Comparison of ENCODE assay signal across 12 cellular contexts in genomic region chr7:40437936-40438634, GRCh38.
DNase-seq lines count a peak whose midpoint lies in the region; ATAC-seq, FAIRE-seq and TF ChIP-seq lines count a peak whose summit lies in the region.
"Had no signal": no experiment of that assay in that cellular context is flagged by ENCODE, and none has a peak within 500 bp of the region (broad histone marks: within the 10 kb centered on the region; RNA-seq: fewer than 3 reads in every experiment).

No MANE protein-coding gene starts in this region.

- no peaks in the 10 kb centered on the region for H3K36me3 ChIP-seq in GM23248 (ENCODE audit: low read depth)
- no peaks in the 10 kb centered on the region for H3K36me3 ChIP-seq in hepatocyte (replicated peaks; ENCODE audit: insufficient read depth, low read depth)

- H3K9me2 ChIP-seq in GM23248 (ENCODE audit: insufficient read depth) (no peaks in the 10 kb centered on the region), hepatocyte (replicated peaks; ENCODE audit: insufficient read depth) (no peaks in the 10 kb centered on the region)

- H2AFZ ChIP-seq in GM23248 (peak overlapping the region; percentile 49), hepatocyte (no peak overlapping the region)

- 41 to 45% methylated on average over 6 of the region's 6 CpGs for WGBS in GM23248 (ENCODE audit: low coverage in 1 of 2, low lambda C conversion rate in 2 of 2, missing lambda C conversion rate in 2 of 2), 2 experiments
- 94% methylated on average over 6 of the region's 6 CpGs for WGBS in hepatocyte (ENCODE audit: low lambda C conversion rate, missing lambda C conversion rate)

- in situ Hi-C loops in GM23248 (cut with MboI), result no loop called here

- H3K9me3 ChIP-seq in GM23248 (ENCODE audit: low read depth), result no peaks in the 10 kb centered on the region
- H3K9me3 ChIP-seq in hepatocyte (ENCODE audit: low read depth), result no peaks in the 10 kb centered on the region

- DNase-seq in GM23248, result peak; percentile 51
- DNase-seq in amniotic stem cell (lab: John Stamatoyannopoulos, UW), result peak; percentile 8
- DNase-seq in hepatocyte (ENCODE audit: low spot score), result no peak
- DNase-seq in urothelium cell line (ENCODE audit: low spot score), result peak; percentile 25
- no peak for DNase-seq in SW 1271 (lab: John Stamatoyannopoulos, UW)
- DNase-seq: activated CD4-positive, alpha-beta memory T cell treated with anti-CD3 and anti-CD28 coated beads for 36 hours; CD8-positive, alpha-beta T cell; GDM1; NCI-H2171 had no signal

- peaks cover 23% of the 10 kb centered on the region for H3K4me1 ChIP-seq in GM23248 (ENCODE audit: insufficient read depth)
- no peaks in the 10 kb centered on the region for H3K4me1 ChIP-seq in hepatocyte (ENCODE audit: insufficient read depth)

- H3K4me2 ChIP-seq in GM23248 (ENCODE audit: unreplicated experiment), result peak overlapping the region; percentile 61
- no peak overlapping the region for H3K4me2 ChIP-seq in hepatocyte

- H3K9ac ChIP-seq in GM23248, result peak overlapping the region; percentile 24; the same call in 1 of the 2 replicates

- H3K79me2 ChIP-seq in GM23248 (ENCODE audit: insufficient read depth) (no peaks in the 10 kb centered on the region), hepatocyte (no peaks in the 10 kb centered on the region)

- H3K27ac ChIP-seq in GM23248 (peak overlapping the region; percentile 79), hepatocyte (peak overlapping the region; percentile 59)

- peak overlapping the region; percentile 15; the same call in 1 of the 2 replicates for H3K4me3 ChIP-seq in GM23248
- no peak overlapping the region for H3K4me3 ChIP-seq in hepatocyte

- H3K27me3 ChIP-seq in GM23248 (replicated peaks; ENCODE audit: insufficient read depth), result no peaks in the 10 kb centered on the region
- H3K27me3 ChIP-seq in hepatocyte, result no peaks in the 10 kb centered on the region

- TF ChIP-seq CTCF in hepatocyte (IDR thresholded peaks at IDR 0.05; ENCODE audit: poor library complexity), result no peak

- ATAC-seq in GM18519 (IDR thresholded peaks at IDR 0.05; ENCODE audit: low FRiP score, unreplicated experiment), result no peak
- no peak for ATAC-seq in GM18868 (IDR thresholded peaks at IDR 0.05; ENCODE audit: unreplicated experiment)
- ATAC-seq: CD8-positive, alpha-beta T cell had no signal

- no peaks in the 10 kb centered on the region for H4K20me1 ChIP-seq in GM23248 (ENCODE audit: insufficient read depth)
- H4K20me1 ChIP-seq in hepatocyte (ENCODE audit: insufficient read depth, poor library complexity, severe bottlenecking), result no peaks in the 10 kb centered on the region

- peak; percentile 73 for FAIRE-seq in urothelium cell line (lab: Jason Lieb, UNC)
- FAIRE-seq: frontal cortex had no signal

- H3F3A ChIP-seq in GM23248 (ENCODE audit: insufficient read depth), result peaks cover 30% of the 10 kb centered on the region

Comparison
In these comparisons a context has a peak if more than half of its experiments do, and no peak if none do; other contexts are left out.
1. DNase-seq: peak in GM23248 (single experiment), amniotic stem cell (single experiment) and urothelium cell line (single experiment); none in hepatocyte (single experiment) and SW 1271 (0 of 2).